Comparison of ENCODE assay signal across 13 cellular contexts in the genomic region with DNA sequence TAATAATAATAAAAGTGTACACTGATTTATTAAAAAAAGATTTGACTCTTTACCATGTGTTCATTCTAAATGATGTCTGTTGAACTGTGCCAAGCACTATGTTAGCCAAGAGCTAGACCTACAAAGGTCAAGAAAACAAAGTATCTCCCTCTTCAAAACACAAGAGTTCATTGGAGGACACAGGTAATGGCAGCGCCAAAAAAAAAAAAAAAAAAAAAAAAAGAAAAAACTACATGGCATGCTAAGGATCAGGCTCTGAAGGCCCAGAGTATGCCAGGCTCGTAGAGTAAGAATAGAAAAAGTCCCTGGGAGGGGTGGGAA. TPM values are rescaled to one million over a fixed set of nuclear protein-coding genes. Genes with fewer than 3 reads are reported as not detected.
DNase-seq lines count a peak whose midpoint lies in the region; ATAC-seq and TF ChIP-seq lines count a peak whose summit lies in the region.
"Had no signal": no experiment of that assay in that cellular context is flagged by ENCODE, and none has a peak within 500 bp of the region (broad histone marks: within the 10 kb centered on the region; RNA-seq: fewer than 3 reads in every experiment).

No MANE protein-coding gene starts in this region.

- H3K4me1 Mint-ChIP-seq in naive thymus-derived CD8-positive, alpha-beta T cell = peaks cover 50 to 98% (median 96%) of the 10 kb centered on the region in 4 donors
- H3K4me1 Mint-ChIP-seq in HFFc6 (ENCODE audit: low read depth) = peaks cover 35% of the 10 kb centered on the region

- H3K27me3 ChIP-seq in breast epithelium (no peaks in the 10 kb centered on the region), mammary epithelial cell (ENCODE audit: insufficient read depth, low read length) (no peaks in the 10 kb centered on the region), body of pancreas (no peaks in the 10 kb centered on the region)
- H3K27me3 ChIP-seq: cardiac muscle cell had no signal

- peak overlapping the region; percentile 75 to 91 (median 84) for H3K4me3 Mint-ChIP-seq in naive thymus-derived CD8-positive, alpha-beta T cell
- H3K4me3 Mint-ChIP-seq in HFFc6 = no peak overlapping the region

- no peak overlapping the region for H2AFZ ChIP-seq in mammary epithelial cell (ENCODE audit: low read depth, low read length)

- no peaks in the 10 kb centered on the region for H4K20me1 ChIP-seq in mammary epithelial cell (ENCODE audit: insufficient read depth, low read length)

- H3K36me3 ChIP-seq in breast epithelium (no peaks in the 10 kb centered on the region), mammary epithelial cell (ENCODE audit: insufficient read depth, low read length) (no peaks in the 10 kb centered on the region), body of pancreas (replicated peaks in 1 of 2; ENCODE audit: insufficient read depth in 1 of 2, low read depth in 2 of 2) (no peaks in the 10 kb centered on the region)
- H3K36me3 ChIP-seq: cardiac muscle cell had no signal

- TF ChIP-seq CTCF in breast epithelium (IDR thresholded peaks at IDR 0.05) (no peak), mammary epithelial cell (conservative IDR thresholded peaks at IDR 0.05 in 1 of 2, IDR thresholded peaks at IDR 0.05 in 1 of 2; ENCODE audit: extremely low read depth in 1 of 2, insufficient read depth in 1 of 2, low read depth in 1 of 2, low read length in 2 of 2) (no peak), body of pancreas (IDR thresholded peaks at IDR 0.05) (no peak), HFFc6 (IDR thresholded peaks at IDR 0.05) (no peak)

- ATAC-seq in body of pancreas (peak; percentile 47), HG02840 (IDR thresholded peaks at IDR 0.05; ENCODE audit: low FRiP score, unreplicated experiment) (no peak), GM18861 (IDR thresholded peaks at IDR 0.05; ENCODE audit: unreplicated experiment) (no peak)
- no peak for ATAC-seq in naive thymus-derived CD8-positive, alpha-beta T cell

- H3K9ac ChIP-seq in mammary epithelial cell (ENCODE audit: insufficient read depth, low read length) = no peak overlapping the region

- H3K27ac ChIP-seq in breast epithelium = peak overlapping the region; percentile 68 to 86
- H3K27ac ChIP-seq in mammary epithelial cell (ENCODE audit: insufficient read depth, low read depth, low read length) = no peak overlapping the region
- H3K27ac ChIP-seq in body of pancreas = peak overlapping the region; percentile 48 to 70 (median 60)
- H3K27ac ChIP-seq: cardiac muscle cell had no signal

- dilution Hi-C loops in mammary epithelial cell (cut with HindIII; ENCODE audit: low sequenced_read_pairs) = no loop called here

- intact Hi-C loops in breast epithelium (cut with DNase I; ENCODE audit: low total_unique reads) (no loop called here), mammary epithelial cell (cut with micrococcal nuclease) (loop anchor here (2.0 kb wide), 1 partner anchor 28 kb away; no protein-coding TSS in a partner anchor), body of pancreas (cut with DNase I) (no loop called here)

- in situ Hi-C loops in mammary epithelial cell (cut with MboI; ENCODE audit: low sequenced_read_pairs in 2 of 2) = no loop called here

- H3K4me1 ChIP-seq in breast epithelium = no peaks in the 10 kb centered on the region
- H3K4me1 ChIP-seq in mammary epithelial cell (ENCODE audit: insufficient read depth, low read length) = peaks cover 24% of the 10 kb centered on the region
- peaks cover 50% of the 10 kb centered on the region for H3K4me1 ChIP-seq in body of pancreas

- CTCF ChIA-PET in mammary epithelial cell (lab: Charles Lee; ENCODE audit: low non-redundant PET) = no interaction called here

- no peaks in the 10 kb centered on the region for H3K27me3 Mint-ChIP-seq in naive thymus-derived CD8-positive, alpha-beta T cell
- no peaks in the 10 kb centered on the region for H3K27me3 Mint-ChIP-seq in HFFc6 (ENCODE audit: insufficient read depth)

- no peaks in the 10 kb centered on the region for H3K9me3 Mint-ChIP-seq in naive thymus-derived CD8-positive, alpha-beta T cell
- no peaks in the 10 kb centered on the region for H3K9me3 Mint-ChIP-seq in HFFc6

- no peak for DNase-seq in breast epithelium (ENCODE audit: low spot score in 2 of 2)
- DNase-seq in mammary epithelial cell = no peak
- no peak for DNase-seq in body of pancreas
- DNase-seq in naive thymus-derived CD8-positive, alpha-beta T cell = no peak
- no peak for DNase-seq in HFFc6
- DNase-seq in anterior cingulate cortex (lab: John Stamatoyannopoulos, UW) = no peak
- DNase-seq: EL, erythroblast, Karpas-422, NCI-H2107 had no signal

- BruUV-seq in mammary epithelial cell (replicated peaks; lab: Mats Ljungman, UMichigan) = no TSS peak

- H3K36me3 Mint-ChIP-seq in naive thymus-derived CD8-positive, alpha-beta T cell = peaks cover 0 to 25% (median 6%) of the 10 kb centered on the region in 3 donors
- H3K36me3 Mint-ChIP-seq in HFFc6 (ENCODE audit: low read depth) = no peaks in the 10 kb centered on the region

- H3K4me2 ChIP-seq in mammary epithelial cell (ENCODE audit: insufficient read depth, low read depth, low read length) = no peak overlapping the region

- H3K4me3 ChIP-seq in breast epithelium = no peak overlapping the region
- no peak overlapping the region for H3K4me3 ChIP-seq in mammary epithelial cell (replicated peaks in 1 of 3; ENCODE audit: insufficient read depth in 1 of 3, low read depth in 2 of 3, low read length in 3 of 3)
- no peak overlapping the region for H3K4me3 ChIP-seq in body of pancreas
- H3K4me3 ChIP-seq: cardiac muscle cell had no signal

- WGBS in mammary epithelial cell (ENCODE audit: low coverage, missing lambda C conversion rate) = 85% methylated on average over 2 of the region's 2 CpGs
- 19 to 27% methylated on average over 2 of the region's 2 CpGs for WGBS in body of pancreas, 2 donors

- no peak for TF ChIP-seq POLR2A in breast epithelium (IDR thresholded peaks at IDR 0.05)
- no peak for TF ChIP-seq POLR2A in body of pancreas (IDR thresholded peaks at IDR 0.05)

- H3K9me3 ChIP-seq in breast epithelium = no peaks in the 10 kb centered on the region
- no peaks in the 10 kb centered on the region for H3K9me3 ChIP-seq in mammary epithelial cell (replicated peaks; ENCODE audit: insufficient read depth, low read length)
- H3K9me3 ChIP-seq in body of pancreas = no peaks in the 10 kb centered on the region

- peaks cover 77% of the 10 kb centered on the region for H3K79me2 ChIP-seq in mammary epithelial cell (ENCODE audit: insufficient read depth, low read length)

- H3K27ac Mint-ChIP-seq in naive thymus-derived CD8-positive, alpha-beta T cell = peak overlapping the region; percentile 92 to 99 (median 96)
- no peak overlapping the region for H3K27ac Mint-ChIP-seq in HFFc6

- POLR2A ChIA-PET in naive thymus-derived CD8-positive, alpha-beta T cell (lab: Charles Lee) = interaction anchor here (0.8 to 2.6 kb wide), 8 partner anchors 10 to 42 kb away, joined by 3 to 21 read pairs (median 6); a partner anchor contains a TSS

RNA-seq across cellular contexts. Expression of a gene that starts 35.2 kb away (rescaled TPM):
- 10 to 100 TPM; 49.5 to 64.8 (median 50.7) TPM for total RNA-seq in breast epithelium
- total RNA-seq in mammary epithelial cell = 10 to 100 TPM; 25.8 to 35.7 TPM
- polyA plus RNA-seq in mammary epithelial cell = 18.2 TPM
- polyA minus RNA-seq in mammary epithelial cell = 10.1 TPM
- total RNA-seq in body of pancreas = 10 to 100 TPM; 32.2 to 60.6 TPM
- total RNA-seq in naive thymus-derived CD8-positive, alpha-beta T cell = 100 to 1,000 TPM; 415 to 423 TPM
- polyA plus RNA-seq in naive thymus-derived CD8-positive, alpha-beta T cell = 100 to 1,000 TPM; 220 to 320 (median 243) TPM
- 10 to 100 TPM in 4 of 6 experiments, 1 to 10 TPM in 2; 7.7 to 15.3 (median 10.9) TPM for total RNA-seq in HFFc6 (2021; fragmentation: NEBNext Ultra II Directional; extraction: Animal tissue kit (Norgen Biotek cat#: 25700))

Comparison
In these comparisons a context has a peak if more than half of its experiments do, and no peak if none do; other contexts are left out.
1. RNA of a gene that starts 35.2 kb away (total RNA-seq): 415 to 423 TPM in naive thymus-derived CD8-positive, alpha-beta T cell; 32.2 to 60.6 TPM in body of pancreas, 49.5 to 64.8 TPM in breast epithelium, 25.8 to 35.7 TPM in mammary epithelial cell and 7.7 to 15.3 TPM in HFFc6; every median in the first group is over 4 times any median in the second.